In the genomic region with DNA sequence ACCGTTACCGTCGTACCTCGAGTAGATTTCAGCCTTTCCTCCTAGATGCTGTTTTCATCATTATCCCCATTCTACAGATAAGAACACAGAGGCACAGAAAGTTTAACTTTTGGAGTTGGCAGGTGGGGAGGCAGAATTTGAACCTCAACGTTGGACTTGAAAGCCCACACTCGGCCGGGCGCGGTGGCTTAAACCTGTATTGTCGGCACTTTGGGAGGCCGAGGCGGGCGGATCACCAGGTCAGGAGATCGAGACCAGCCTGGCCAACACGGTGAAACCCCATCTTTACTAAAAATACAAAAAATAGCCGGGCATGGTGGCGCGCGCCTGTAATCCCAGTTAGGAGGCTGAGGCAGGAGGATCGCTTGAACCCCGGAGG, we compare ENCODE assay signal across 11 cellular contexts. TPM values are rescaled to one million over a fixed set of nuclear protein-coding genes. Genes with fewer than 3 reads are reported as not detected.
DNase-seq lines count a peak whose midpoint lies in the region; ATAC-seq, FAIRE-seq and TF ChIP-seq lines count a peak whose summit lies in the region.
"Had no signal": no experiment of that assay in that cellular context is flagged by ENCODE, and none has a peak within 500 bp of the region (broad histone marks: within the 10 kb centered on the region; RNA-seq: fewer than 3 reads in every experiment).

No MANE protein-coding gene starts in this region.

- TF ChIP-seq EP300 in HepG2 (IDR thresholded peaks at IDR 0.05; ENCODE audit: low read depth in 2 of 2, low read length in 2 of 2) (no peak), HepG2 (CRISPR knock-in tag; IDR thresholded peaks at IDR 0.05; ENCODE audit: borderline replicate concordance) (no peak), suprapubic skin (IDR thresholded peaks at IDR 0.05) (no peak)

- H3K36me3 ChIP-seq in HepG2 (replicated peaks in 1 of 2; ENCODE audit: control insufficient read depth in 1 of 2, insufficient read depth in 2 of 2, low read length in 2 of 2) (no peaks in the 10 kb centered on the region), suprapubic skin (no peaks in the 10 kb centered on the region)

- H3K4me3 ChIP-seq in HepG2 (replicated peaks in 1 of 3; ENCODE audit: insufficient read depth in 1 of 3, low read depth in 2 of 3, low read length in 3 of 3) (no peak overlapping the region), suprapubic skin (peak overlapping the region; percentile 60)

- no TSS peak for BruUV-seq in HepG2 (replicated peaks; lab: Mats Ljungman, UMichigan)

- CTCF ChIA-PET in HepG2 (lab: Yijun Ruan, JAX; ENCODE audit: low intra/inter-chr PET ratio, low total read pairs): no interaction called here

- intact Hi-C loops in HepG2 (cut with micrococcal nuclease; ENCODE audit: unreplicated experiment): no loop called here

- ATAC-seq in HepG2 (no peak), GM18861 (IDR thresholded peaks at IDR 0.05; ENCODE audit: unreplicated experiment) (no peak)

- no peak for DNase-seq in T-helper 2 cell treated with Interferon-gamma antibody and Interleukin-4, amounts not matched to agents 5 μg/mL and 100 μg/mL, for 36 hours (ENCODE audit: low spot score)
- DNase-seq in T-helper 2 cell (no peak), HepG2 (ENCODE audit: low spot score) (no peak), suprapubic skin (ENCODE audit: low spot score in 2 of 2) (no peak), GM19240 (ENCODE audit: insufficient read length, low spot score) (no peak), NOMO-1 (lab: John Stamatoyannopoulos, UW; ENCODE audit: unreplicated experiment in 2 of 2) (no peak)

- H3K4me1 ChIP-seq in HepG2 (ENCODE audit: insufficient read depth, low read length) (peaks cover 42% of the 10 kb centered on the region), suprapubic skin (peaks cover 11% of the 10 kb centered on the region)

- in situ Hi-C loops in HepG2 (cut with HindIII; ENCODE audit: extremely low pct_ligation_motif_present, low pct_unique_long_range_greater_than_20kb): no loop called here

- no peaks in the 10 kb centered on the region for H4K20me1 ChIP-seq in HepG2 (ENCODE audit: insufficient read depth, low read length)

- H3K79me2 ChIP-seq in HepG2 (ENCODE audit: insufficient read depth, low read length): no peaks in the 10 kb centered on the region

- peaks cover 12% of the 10 kb centered on the region for H3K27me3 Mint-ChIP-seq in T-helper 2 cell treated with Interferon-gamma antibody and Interleukin-4, amounts not matched to agents 5 μg/mL and 100 μg/mL, for 36 hours (ENCODE audit: low read depth)

- no peaks in the 10 kb centered on the region for H3K9me3 Mint-ChIP-seq in T-helper 2 cell treated with Interferon-gamma antibody and Interleukin-4, amounts not matched to agents 5 μg/mL and 100 μg/mL, for 36 hours

- H3K27me3 ChIP-seq in HepG2 (ENCODE audit: control insufficient read depth in 1 of 2, insufficient read depth in 2 of 2, low read length in 2 of 2) (peaks cover 2% of the 10 kb centered on the region in 2 experiments; a peak in 2 of 5 replicates), suprapubic skin (no peaks in the 10 kb centered on the region)

- no peak for TF ChIP-seq RAD21 in HepG2 (CRISPR knock-in tag; IDR thresholded peaks at IDR 0.05)

- no peaks in the 10 kb centered on the region for H3K9me3 ChIP-seq in HepG2 (ENCODE audit: low read length)
- no peaks in the 10 kb centered on the region for H3K9me3 ChIP-seq in suprapubic skin

- peak overlapping the region; percentile 69 for H3K4me3 Mint-ChIP-seq in T-helper 2 cell treated with Interferon-gamma antibody and Interleukin-4, amounts not matched to agents 5 μg/mL and 100 μg/mL, for 36 hours

- no peak overlapping the region for H3K4me2 ChIP-seq in HepG2 (ENCODE audit: low read depth, low read length)

- POLR2A ChIA-PET in HepG2 (lab: Yijun Ruan, JAX): no interaction called here

- peak overlapping the region; percentile 24 for H3K27ac ChIP-seq in angular gyrus (ENCODE audit: low read depth, low read length)
- H3K27ac ChIP-seq in HepG2 (ENCODE audit: extremely low read length, insufficient read depth, low read length): no peak overlapping the region
- peak overlapping the region; percentile 86 for H3K27ac ChIP-seq in suprapubic skin

- TF ChIP-seq CTCF in HepG2 (CRISPR knock-in tag; IDR thresholded peaks at IDR 0.05) (no peak), suprapubic skin (IDR thresholded peaks at IDR 0.05) (no peak)

- no peak for FAIRE-seq in HepG2 (lab: Jason Lieb, UNC)
- FAIRE-seq: A204.1, islet of Langerhans had no signal

- peak overlapping the region; percentile 84 for H3K27ac Mint-ChIP-seq in T-helper 2 cell treated with Interferon-gamma antibody and Interleukin-4, amounts not matched to agents 5 μg/mL and 100 μg/mL, for 36 hours

- TF ChIP-seq POLR2A in HepG2 (IDR thresholded peaks at IDR 0.05; ENCODE audit: insufficient read depth in 1 of 2, low read depth in 2 of 2, low read length in 2 of 2): no peak
- no peak for TF ChIP-seq POLR2A in suprapubic skin (IDR thresholded peaks at IDR 0.05)

- WGBS in HepG2 (ENCODE audit: low lambda C conversion rate): 86% methylated on average over 21 of the region's 21 CpGs
- WGBS in suprapubic skin: 69% methylated on average over 20 of the region's 21 CpGs

- no peak overlapping the region for H2AFZ ChIP-seq in HepG2 (ENCODE audit: low read length)

- no peak overlapping the region for H3K9ac ChIP-seq in HepG2 (ENCODE audit: insufficient read depth, low read depth, low read length)

- H3K36me3 Mint-ChIP-seq in T-helper 2 cell treated with Interferon-gamma antibody and Interleukin-4, amounts not matched to agents 5 μg/mL and 100 μg/mL, for 36 hours (ENCODE audit: low read depth): no peaks in the 10 kb centered on the region

- peaks cover 27% of the 10 kb centered on the region for H3K4me1 Mint-ChIP-seq in T-helper 2 cell treated with Interferon-gamma antibody and Interleukin-4, amounts not matched to agents 5 μg/mL and 100 μg/mL, for 36 hours (ENCODE audit: low read depth)

RNA-seq across cellular contexts. Expression of a gene that starts 11.5 kb away (rescaled TPM):
- 0.22 TPM in 1 of 2 replicates, not detected in the other for total RNA-seq in HepG2 (2016; rRNA removed; fragmentation: Illumina TruSeq; extraction: Trizol)
- 0.35 TPM in 1 of 2 replicates, not detected in the other for total RNA-seq in HepG2 (2016; cell fraction: cytosol; rRNA removed; fragmentation: Illumina TruSeq; extraction: Trizol; ENCODE audit: low read depth)
- total RNA-seq in HepG2 (2016; cell fraction: insoluble cytoplasmic fraction; rRNA removed; fragmentation: Illumina TruSeq; extraction: Trizol): 0.15 TPM in 1 of 2 replicates, not detected in the other
- 0.38 and 0.49 TPM in 2 replicates for total RNA-seq in HepG2 (2016; cell fraction: membrane; rRNA removed; fragmentation: Illumina TruSeq; extraction: Trizol)
- total RNA-seq in HepG2 (2016; cell fraction: nucleus; rRNA removed; fragmentation: Illumina TruSeq; extraction: Trizol): not detected in 2 replicates
- 0.07 and 0.09 TPM in 2 replicates for polyA plus RNA-seq in HepG2 (2011; rRNA removed)
- polyA plus RNA-seq in HepG2 (2011; cell fraction: cytosol; rRNA removed): 0.09 and 0.15 TPM in 2 replicates
- 0.48 and 0.87 TPM in 2 replicates for polyA plus RNA-seq in HepG2 (2011; cell fraction: nucleus; rRNA removed)
- polyA plus RNA-seq in HepG2 (2012): 0.15 TPM in 1 of 2 replicates, not detected in the other
- not detected in 2 replicates for polyA plus RNA-seq in HepG2 (2016; cell fraction: cytosol; fragmentation: Illumina TruSeq; extraction: Trizol; ENCODE audit: low read depth)
- polyA plus RNA-seq in HepG2 (2016; cell fraction: insoluble cytoplasmic fraction; fragmentation: Illumina TruSeq; extraction: Trizol; ENCODE audit: low read depth): not detected in 2 replicates
- polyA plus RNA-seq in HepG2 (2016; cell fraction: membrane; fragmentation: Illumina TruSeq; extraction: Trizol; ENCODE audit: low read depth): not detected in 2 replicates
- not detected in 2 replicates for polyA plus RNA-seq in HepG2 (2016; cell fraction: nucleus; fragmentation: Illumina TruSeq; extraction: Trizol; ENCODE audit: insufficient read depth, low read depth)
- 0.36 TPM in 1 of 2 replicates, not detected in the other for polyA minus RNA-seq in HepG2 (2011; rRNA and poly(A)+ RNA removed; ENCODE audit: low replicate concordance)
- polyA minus RNA-seq in HepG2 (2011; cell fraction: cytosol; rRNA and poly(A)+ RNA removed): not detected in 2 replicates
- polyA minus RNA-seq in HepG2 (2011; cell fraction: nucleus; rRNA and poly(A)+ RNA removed): 1.4 TPM in 1 of 2 replicates, not detected in the other
- total RNA-seq in suprapubic skin: not detected
- total RNA-seq: T-helper 1 cell treated with Interleukin-12 subunit alpha and Interleukin-12 subunit beta and Interleukin-4 antibody, amounts not matched to agents 30 ng/mL and 1 ng/mL, for 36 hours had no signal

RNA-seq across cellular contexts. Expression of a gene that starts 13.9 kb away (rescaled TPM):
- total RNA-seq in HepG2 (2016; rRNA removed; fragmentation: Illumina TruSeq; extraction: Trizol): 0.21 and 0.33 TPM in 2 replicates
- total RNA-seq in HepG2 (2016; cell fraction: cytosol; rRNA removed; fragmentation: Illumina TruSeq; extraction: Trizol; ENCODE audit: low read depth): 0.26 and 0.51 TPM in 2 replicates
- total RNA-seq in HepG2 (2016; cell fraction: insoluble cytoplasmic fraction; rRNA removed; fragmentation: Illumina TruSeq; extraction: Trizol): 0.18 and 0.22 TPM in 2 replicates
- 0.31 TPM in 2 replicates for total RNA-seq in HepG2 (2016; cell fraction: membrane; rRNA removed; fragmentation: Illumina TruSeq; extraction: Trizol)
- 0.19 and 0.71 TPM in 2 replicates for total RNA-seq in HepG2 (2016; cell fraction: nucleus; rRNA removed; fragmentation: Illumina TruSeq; extraction: Trizol)
- 2.3 and 2.5 TPM in 2 replicates for polyA plus RNA-seq in HepG2 (2011; rRNA removed)
- 1.1 and 1.2 TPM in 2 replicates for polyA plus RNA-seq in HepG2 (2011; cell fraction: cytosol; rRNA removed)
- 11.6 and 19.0 TPM in 2 replicates for polyA plus RNA-seq in HepG2 (2011; cell fraction: nucleus; rRNA removed)
- 1.5 and 3.8 TPM in 2 replicates for polyA plus RNA-seq in HepG2 (2012)
- polyA plus RNA-seq in HepG2 (2016; cell fraction: cytosol; fragmentation: Illumina TruSeq; extraction: Trizol; ENCODE audit: low read depth): 0.26 and 0.40 TPM in 2 replicates
- polyA plus RNA-seq in HepG2 (2016; cell fraction: insoluble cytoplasmic fraction; fragmentation: Illumina TruSeq; extraction: Trizol; ENCODE audit: low read depth): 0.09 and 0.23 TPM in 2 replicates
- polyA plus RNA-seq in HepG2 (2016; cell fraction: membrane; fragmentation: Illumina TruSeq; extraction: Trizol; ENCODE audit: low read depth): 0.26 and 0.42 TPM in 2 replicates
- 0.23 and 0.79 TPM in 2 replicates for polyA plus RNA-seq in HepG2 (2016; cell fraction: nucleus; fragmentation: Illumina TruSeq; extraction: Trizol; ENCODE audit: insufficient read depth, low read depth)
- polyA minus RNA-seq in HepG2 (2011; rRNA and poly(A)+ RNA removed; ENCODE audit: low replicate concordance): 0.14 and 2.9 TPM in 2 replicates
- 0.35 and 1.5 TPM in 2 replicates for polyA minus RNA-seq in HepG2 (2011; cell fraction: cytosol; rRNA and poly(A)+ RNA removed)
- 3.7 and 5.4 TPM in 2 replicates for polyA minus RNA-seq in HepG2 (2011; cell fraction: nucleus; rRNA and poly(A)+ RNA removed)
- 10 to 100 TPM in 2 of 4 donors, 1 to 10 TPM in 1, under 1 TPM in 1; 0.78 to 16.1 (median 7.6) TPM for total RNA-seq in suprapubic skin

RNA-seq across cellular contexts. Expression of a gene that starts 31.5 kb away (rescaled TPM):
- total RNA-seq in HepG2 (2016; rRNA removed; fragmentation: Illumina TruSeq; extraction: Trizol): 78.5 and 91.0 TPM in 2 replicates
- 61.6 and 62.5 TPM in 2 replicates for total RNA-seq in HepG2 (2016; cell fraction: cytosol; rRNA removed; fragmentation: Illumina TruSeq; extraction: Trizol; ENCODE audit: low read depth)
- 72.7 and 92.2 TPM in 2 replicates for total RNA-seq in HepG2 (2016; cell fraction: insoluble cytoplasmic fraction; rRNA removed; fragmentation: Illumina TruSeq; extraction: Trizol)
- 98.7 and 108 TPM in 2 replicates for total RNA-seq in HepG2 (2016; cell fraction: membrane; rRNA removed; fragmentation: Illumina TruSeq; extraction: Trizol)
- total RNA-seq in HepG2 (2016; cell fraction: nucleus; rRNA removed; fragmentation: Illumina TruSeq; extraction: Trizol): 63.4 and 77.8 TPM in 2 replicates
- 268 and 270 TPM in 2 replicates for polyA plus RNA-seq in HepG2 (2011; rRNA removed)
- 216 and 257 TPM in 2 replicates for polyA plus RNA-seq in HepG2 (2011; cell fraction: cytosol; rRNA removed)
- polyA plus RNA-seq in HepG2 (2011; cell fraction: nucleus; rRNA removed): 595 and 749 TPM in 2 replicates
- 72.7 and 87.5 TPM in 2 replicates for polyA plus RNA-seq in HepG2 (2012)
- 60.8 and 65.7 TPM in 2 replicates for polyA plus RNA-seq in HepG2 (2016; cell fraction: cytosol; fragmentation: Illumina TruSeq; extraction: Trizol; ENCODE audit: low read depth)
- polyA plus RNA-seq in HepG2 (2016; cell fraction: insoluble cytoplasmic fraction; fragmentation: Illumina TruSeq; extraction: Trizol; ENCODE audit: low read depth): 106 and 117 TPM in 2 replicates
- polyA plus RNA-seq in HepG2 (2016; cell fraction: membrane; fragmentation: Illumina TruSeq; extraction: Trizol; ENCODE audit: low read depth): 114 and 123 TPM in 2 replicates
- polyA plus RNA-seq in HepG2 (2016; cell fraction: nucleus; fragmentation: Illumina TruSeq; extraction: Trizol; ENCODE audit: insufficient read depth, low read depth): 131 and 137 TPM in 2 replicates
- polyA minus RNA-seq in HepG2 (2011; rRNA and poly(A)+ RNA removed; ENCODE audit: low replicate concordance): 139 and 364 TPM in 2 replicates
- 88.3 and 92.0 TPM in 2 replicates for polyA minus RNA-seq in HepG2 (2011; cell fraction: cytosol; rRNA and poly(A)+ RNA removed)
- 159 and 160 TPM in 2 replicates for polyA minus RNA-seq in HepG2 (2011; cell fraction: nucleus; rRNA and poly(A)+ RNA removed)
- 100 to 1,000 TPM in 2 of 4 donors, 10 to 100 TPM in 2; 70.3 to 140 (median 99.5) TPM for total RNA-seq in suprapubic skin

RNA-seq across cellular contexts. Expression of a gene that starts 50.8 kb away (rescaled TPM):
- total RNA-seq in HepG2 (2016; rRNA removed; fragmentation: Illumina TruSeq; extraction: Trizol): 301 and 337 TPM in 2 replicates
- total RNA-seq in HepG2 (2016; cell fraction: cytosol; rRNA removed; fragmentation: Illumina TruSeq; extraction: Trizol; ENCODE audit: low read depth): 59.0 and 67.7 TPM in 2 replicates
- 281 and 313 TPM in 2 replicates for total RNA-seq in HepG2 (2016; cell fraction: insoluble cytoplasmic fraction; rRNA removed; fragmentation: Illumina TruSeq; extraction: Trizol)
- total RNA-seq in HepG2 (2016; cell fraction: membrane; rRNA removed; fragmentation: Illumina TruSeq; extraction: Trizol): 183 and 224 TPM in 2 replicates
- 188 and 190 TPM in 2 replicates for total RNA-seq in HepG2 (2016; cell fraction: nucleus; rRNA removed; fragmentation: Illumina TruSeq; extraction: Trizol)
- 287 and 352 TPM in 2 replicates for polyA plus RNA-seq in HepG2 (2011; rRNA removed)
- 169 and 211 TPM in 2 replicates for polyA plus RNA-seq in HepG2 (2011; cell fraction: cytosol; rRNA removed)
- polyA plus RNA-seq in HepG2 (2011; cell fraction: nucleus; rRNA removed): 756 and 778 TPM in 2 replicates
- 201 and 249 TPM in 2 replicates for polyA plus RNA-seq in HepG2 (2012)
- 85.6 and 100 TPM in 2 replicates for polyA plus RNA-seq in HepG2 (2016; cell fraction: cytosol; fragmentation: Illumina TruSeq; extraction: Trizol; ENCODE audit: low read depth)
- polyA plus RNA-seq in HepG2 (2016; cell fraction: insoluble cytoplasmic fraction; fragmentation: Illumina TruSeq; extraction: Trizol; ENCODE audit: low read depth): 215 and 265 TPM in 2 replicates
- polyA plus RNA-seq in HepG2 (2016; cell fraction: membrane; fragmentation: Illumina TruSeq; extraction: Trizol; ENCODE audit: low read depth): 117 and 144 TPM in 2 replicates
- 336 and 399 TPM in 2 replicates for polyA plus RNA-seq in HepG2 (2016; cell fraction: nucleus; fragmentation: Illumina TruSeq; extraction: Trizol; ENCODE audit: insufficient read depth, low read depth)
- 0.19 and 699 TPM in 2 replicates for polyA minus RNA-seq in HepG2 (2011; rRNA and poly(A)+ RNA removed; ENCODE audit: low replicate concordance)
- 138 and 156 TPM in 2 replicates for polyA minus RNA-seq in HepG2 (2011; cell fraction: cytosol; rRNA and poly(A)+ RNA removed)
- polyA minus RNA-seq in HepG2 (2011; cell fraction: nucleus; rRNA and poly(A)+ RNA removed): 112 and 120 TPM in 2 replicates
- 1 to 10 TPM in 2 of 4 donors, under 1 TPM in 2; 0.21 to 3.3 (median 1.1) TPM for total RNA-seq in suprapubic skin
- total RNA-seq: T-helper 1 cell treated with Interleukin-12 subunit alpha and Interleukin-12 subunit beta and Interleukin-4 antibody, amounts not matched to agents 30 ng/mL and 1 ng/mL, for 36 hours had no signal
